In genomic region chr16:67199011-67199807, GRCh38 we compare ENCODE assay signal across 9 cellular contexts. TPM values are rescaled to one million over a fixed set of nuclear protein-coding genes. Genes with fewer than 3 reads are reported as not detected.
DNase-seq lines count a peak whose midpoint lies in the region; ATAC-seq and TF ChIP-seq lines count a peak whose summit lies in the region.
"Had no signal": no experiment of that assay in that cellular context is flagged by ENCODE, and none has a peak within 500 bp of the region (broad histone marks: within the 10 kb centered on the region; RNA-seq: fewer than 3 reads in every experiment).

TSS of gene ELMO3 (plus strand) at chr16:67199131. CDS start at chr16:67199327, 196 bp downstream.

- H3K27ac Mint-ChIP-seq in IgD-negative memory B cell, result peak within 1 kb of the TSS; percentile 67 to 76 (median 74)
- peak within 1 kb of the TSS; percentile 70 for H3K27ac Mint-ChIP-seq in dendritic cell treated with granulocyte-macrophage colony-stimulating factor and Interleukin-4, amounts not matched to agents 40 ng/mL and 50 ng/mL, for 4 days
- H3K27ac Mint-ChIP-seq: activated CD8-positive, alpha-beta T cell treated with anti-CD3 and anti-CD28 coated beads for 36 hours had no signal

- peak; percentile 87 to 92 for ATAC-seq in lower lobe of right lung
- ATAC-seq in GM21423 (IDR thresholded peaks at IDR 0.05; ENCODE audit: unreplicated experiment), result no peak
- no peak for ATAC-seq in HG03135 (IDR thresholded peaks at IDR 0.05; ENCODE audit: unreplicated experiment)

- DNase-seq in lower lobe of right lung (peak; percentile 77), HuH-7 (ENCODE audit: low spot score) (no peak), NCI-H524 (lab: John Stamatoyannopoulos, UW) (no peak)
- DNase-seq: activated CD8-positive, alpha-beta T cell treated with anti-CD3 and anti-CD28 coated beads for 36 hours had no signal

- H3K9me3 ChIP-seq in lower lobe of right lung, result no peaks in the 10 kb centered on the region

- H3K9me3 Mint-ChIP-seq in IgD-negative memory B cell, result no peaks in the 10 kb centered on the region
- H3K9me3 Mint-ChIP-seq in dendritic cell treated with granulocyte-macrophage colony-stimulating factor and Interleukin-4, amounts not matched to agents 40 ng/mL and 50 ng/mL, for 4 days, result no peaks in the 10 kb centered on the region
- H3K9me3 Mint-ChIP-seq: activated CD8-positive, alpha-beta T cell treated with anti-CD3 and anti-CD28 coated beads for 36 hours had no signal

- peak within 1 kb of the TSS; percentile 58 for H3K4me3 ChIP-seq in lower lobe of right lung

- peaks cover 81% of the 10 kb centered on the region for H3K36me3 ChIP-seq in lower lobe of right lung

- H3K4me1 Mint-ChIP-seq in IgD-negative memory B cell, result peaks cover 2 to 11% (median 3%) of the 10 kb centered on the region in 3 donors
- H3K4me1 Mint-ChIP-seq in dendritic cell treated with granulocyte-macrophage colony-stimulating factor and Interleukin-4, amounts not matched to agents 40 ng/mL and 50 ng/mL, for 4 days (ENCODE audit: low read depth), result peaks cover 48% of the 10 kb centered on the region

- no peaks in the 10 kb centered on the region for H3K27me3 Mint-ChIP-seq in IgD-negative memory B cell
- no peaks in the 10 kb centered on the region for H3K27me3 Mint-ChIP-seq in dendritic cell treated with granulocyte-macrophage colony-stimulating factor and Interleukin-4, amounts not matched to agents 40 ng/mL and 50 ng/mL, for 4 days
- H3K27me3 Mint-ChIP-seq: activated CD8-positive, alpha-beta T cell treated with anti-CD3 and anti-CD28 coated beads for 36 hours had no signal

- H3K4me3 Mint-ChIP-seq in IgD-negative memory B cell, result peak within 1 kb of the TSS; percentile 25 to 78 (median 50)
- H3K4me3 Mint-ChIP-seq in dendritic cell treated with granulocyte-macrophage colony-stimulating factor and Interleukin-4, amounts not matched to agents 40 ng/mL and 50 ng/mL, for 4 days, result no peak within 1 kb of the TSS
- H3K4me3 Mint-ChIP-seq: activated CD8-positive, alpha-beta T cell treated with anti-CD3 and anti-CD28 coated beads for 36 hours had no signal

- intact Hi-C loops in dendritic cell treated with granulocyte-macrophage colony-stimulating factor and Interleukin-4, amounts not matched to agents 40 ng/mL and 50 ng/mL, for 4 days (cut with micrococcal nuclease), result loop anchor here (5.0 kb wide), 1 partner anchor 43 kb away; no protein-coding TSS in a partner anchor
- intact Hi-C loops in lower lobe of right lung (cut with DNase I), result no loop called here

- peaks cover 8% of the 10 kb centered on the region for H3K36me3 Mint-ChIP-seq in IgD-negative memory B cell
- H3K36me3 Mint-ChIP-seq in dendritic cell treated with granulocyte-macrophage colony-stimulating factor and Interleukin-4, amounts not matched to agents 40 ng/mL and 50 ng/mL, for 4 days (ENCODE audit: low read depth), result peaks cover 95% of the 10 kb centered on the region

- peak within 1 kb of the TSS; percentile 92 for H3K27ac ChIP-seq in 22Rv1
- peak within 1 kb of the TSS; percentile 71 for H3K27ac ChIP-seq in lower lobe of right lung

- H3K27me3 ChIP-seq in lower lobe of right lung (ENCODE audit: low read depth), result no peaks in the 10 kb centered on the region

- peaks cover 15% of the 10 kb centered on the region for H3K4me1 ChIP-seq in lower lobe of right lung

- peak; percentile 90 for TF ChIP-seq CTCF in 22Rv1 (IDR thresholded peaks at IDR 0.05)
- peak; percentile 42 for TF ChIP-seq CTCF in lower lobe of right lung (IDR thresholded peaks at IDR 0.05)

RNA-seq across cellular contexts. Expression of gene ELMO3, which starts in this region (rescaled TPM):
- polyA plus RNA-seq in IgD-negative memory B cell, result 0.35 TPM
- 14.9 TPM for total RNA-seq in lower lobe of right lung

Comparison
In these comparisons a context has a peak if more than half of its experiments do, and no peak if none do; other contexts are left out.
1. ATAC-seq: peak in lower lobe of right lung (2 of 2); none in GM21423 (single experiment) and HG03135 (single experiment).